In the genomic region with DNA sequence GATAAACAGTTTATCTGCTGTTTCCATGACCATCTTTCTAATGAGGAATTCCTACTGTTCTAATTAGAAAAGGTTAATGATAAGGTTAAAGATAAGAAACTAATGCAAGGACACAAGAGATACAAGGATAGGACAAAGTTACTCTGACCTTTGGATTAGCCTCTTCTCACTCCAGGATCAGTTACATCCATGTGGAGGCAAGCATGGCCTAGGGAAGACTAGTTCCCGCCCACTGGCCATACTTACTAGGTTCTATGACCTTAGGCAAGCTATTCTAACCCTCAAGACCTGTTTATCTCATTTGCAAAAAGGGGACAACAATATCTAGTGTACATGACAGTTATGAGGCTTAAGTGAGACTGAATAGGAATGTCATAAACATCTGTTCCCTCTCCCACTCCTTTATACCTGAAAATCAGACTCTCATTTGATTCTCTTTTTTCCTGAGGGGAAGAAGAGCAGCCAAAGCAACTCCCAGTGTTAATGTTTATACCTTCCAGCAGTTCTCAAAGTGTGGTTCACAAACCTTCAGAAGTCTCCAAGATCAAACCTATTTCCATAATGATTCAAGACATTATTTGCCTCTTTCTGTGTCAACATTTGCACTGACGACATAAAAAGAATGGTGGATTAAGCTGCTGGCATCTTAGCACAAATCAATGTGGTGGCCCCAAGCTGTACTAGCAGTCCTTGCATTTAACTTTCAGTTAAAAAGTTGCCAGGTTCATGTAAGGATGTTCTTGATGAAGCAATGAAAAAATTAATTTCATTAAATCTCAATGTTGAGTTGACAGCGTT, we compare ENCODE assay signal across 19 cellular contexts.
DNase-seq lines count a peak whose midpoint lies in the region; ATAC-seq and TF ChIP-seq lines count a peak whose summit lies in the region.
"Had no signal": no experiment of that assay in that cellular context is flagged by ENCODE, and none has a peak within 500 bp of the region (broad histone marks: within the 10 kb centered on the region; RNA-seq: fewer than 3 reads in every experiment).

No MANE protein-coding gene starts in this region.

- no peak overlapping the region for H3K4ac ChIP-seq in mesendoderm (ENCODE audit: low read depth, low read length)

- no peak overlapping the region for H4K5ac ChIP-seq in mesendoderm (ENCODE audit: low read length)

- no peaks in the 10 kb centered on the region for H3K27me3 ChIP-seq in DND-41 (ENCODE audit: insufficient read depth, low read length, poor library complexity)
- H3K27me3 ChIP-seq in mesendoderm (ENCODE audit: insufficient read depth, low read length, poor library complexity) = no peaks in the 10 kb centered on the region
- no peaks in the 10 kb centered on the region for H3K27me3 ChIP-seq in brain microvascular endothelial cell (replicated peaks)

- peak overlapping the region; percentile 46; the same call in 1 of the 2 replicates for H3K27ac ChIP-seq in DND-41 (ENCODE audit: low read length)
- no peak overlapping the region for H3K27ac ChIP-seq in mesendoderm (ENCODE audit: low read depth, low read length)
- H3K27ac ChIP-seq in brain microvascular endothelial cell = no peak overlapping the region
- H3K27ac ChIP-seq: BLaER1 treated with 17β-estradiol and CSF1 and Interleukin-3, amounts not matched to agents 10 nM and 100 nM; KMS-11; PC-9; SK-N-MC had no signal

- H2BK5ac ChIP-seq in mesendoderm (ENCODE audit: low read length) = no peak overlapping the region

- H2AK5ac ChIP-seq in mesendoderm (ENCODE audit: low read length) = no peak overlapping the region

- no peak for ATAC-seq in DND-41 (ENCODE audit: insufficient read depth, low read depth)
- ATAC-seq: GM12878, HCT116 had no signal

- no peak overlapping the region for H3K18ac ChIP-seq in mesendoderm (ENCODE audit: low read length)

- no CpG with 5 or more reads among the region's 3 CpGs for WGBS in mesendoderm (ENCODE audit: extremely low coverage, insufficient coverage, low lambda C conversion rate)

- in situ Hi-C loops in brain microvascular endothelial cell (cut with HindIII; ENCODE audit: low pct_ligation_motif_present, low sequenced_read_pairs) = no loop called here

- DNase-seq in DMS 273 (lab: John Stamatoyannopoulos, UW; ENCODE audit: unreplicated experiment) (peak; percentile 27), DMS 273 treated with DMSO at 0.1 percent for 48 hours (lab: John Stamatoyannopoulos, UW) (no peak), DND-41 (no peak), SK-N-DZ (ENCODE audit: low spot score) (peak; percentile 28), mesendoderm (peak; percentile 71), SW 1271 (lab: John Stamatoyannopoulos, UW) (no peak), brain microvascular endothelial cell (no peak)
- no peak for DNase-seq in activated CD4-positive, alpha-beta T cell treated with anti-CD3 and anti-CD28 coated beads, Interleukin-2, amount 50 U/mL, for 48 hours
- DNase-seq: 8988T, MM.1S, NCI-H1105 treated with DMSO at 0.1 percent for 48 hours, NCI-H2029, NCI-H510A treated with DMSO at 0.1 percent for 48 hours, PC-9 had no signal

- H3K79me1 ChIP-seq in mesendoderm (ENCODE audit: low read length) = peaks cover 15% of the 10 kb centered on the region

- no peak overlapping the region for H2AFZ ChIP-seq in DND-41 (ENCODE audit: low read depth, low read length)
- H2AFZ ChIP-seq: PC-9 had no signal

- no peak overlapping the region for H4K8ac ChIP-seq in mesendoderm (ENCODE audit: low read depth, low read length)

- no peak overlapping the region for H3K23ac ChIP-seq in mesendoderm (ENCODE audit: low read length)

- no peaks in the 10 kb centered on the region for H3K9me3 ChIP-seq in DND-41 (ENCODE audit: insufficient read depth, low read length, severe bottlenecking)

- H3K36me3 ChIP-seq in DND-41 (ENCODE audit: insufficient read depth, low read length) (no peaks in the 10 kb centered on the region), mesendoderm (ENCODE audit: control insufficient read depth, insufficient read depth, low read length) (no peaks in the 10 kb centered on the region), brain microvascular endothelial cell (replicated peaks) (no peaks in the 10 kb centered on the region)

- TF ChIP-seq CTCF in DND-41 (IDR thresholded peaks at IDR 0.05; ENCODE audit: borderline replicate concordance, extremely low read depth, low read length, poor library complexity, severe bottlenecking) = no peak
- TF ChIP-seq CTCF in brain microvascular endothelial cell (IDR thresholded peaks at IDR 0.05; ENCODE audit: low read depth, low read length, missing control alignments) = no peak

- H3K4me2 ChIP-seq in DND-41 (ENCODE audit: insufficient read depth, low read length) = no peak overlapping the region
- H3K4me2 ChIP-seq in mesendoderm (ENCODE audit: low read length) = no peak overlapping the region
- H3K4me2 ChIP-seq: KMS-11, PC-9 had no signal

- H3K79me2 ChIP-seq in DND-41 (ENCODE audit: insufficient read depth, low read length) = peaks cover 100% of the 10 kb centered on the region
- H3K79me2 ChIP-seq in mesendoderm (ENCODE audit: control insufficient read depth, insufficient read depth, low read length) = peaks cover 15% of the 10 kb centered on the region

- H2BK120ac ChIP-seq in mesendoderm (ENCODE audit: low read depth, low read length) = no peak overlapping the region

- H2BK15ac ChIP-seq in mesendoderm (replicated peaks; ENCODE audit: low read depth) = no peak overlapping the region

- H3K4me1 ChIP-seq in DND-41 (ENCODE audit: insufficient read depth, low read length) (peaks cover 38% of the 10 kb centered on the region), mesendoderm (ENCODE audit: control insufficient read depth, low read depth, low read length) (peaks cover 3% of the 10 kb centered on the region)

- no peak overlapping the region for H3K4me3 ChIP-seq in DND-41 (ENCODE audit: low read depth in 1 of 2, low read length in 2 of 2)
- H3K4me3 ChIP-seq in mesendoderm (ENCODE audit: low read length) = no peak overlapping the region
- no peak overlapping the region for H3K4me3 ChIP-seq in brain microvascular endothelial cell (ENCODE audit: low read depth, low read length)
- H3K4me3 ChIP-seq: BLaER1 treated with 17β-estradiol and CSF1 and Interleukin-3, amounts not matched to agents 10 nM and 100 nM; GM12878; PC-9; SK-N-MC had no signal

- H3K9ac ChIP-seq in DND-41 (ENCODE audit: low read depth, low read length) (no peak overlapping the region), mesendoderm (ENCODE audit: low read length) (no peak overlapping the region)
- H3K9ac ChIP-seq: KMS-11 had no signal

- no peak overlapping the region for H3K56ac ChIP-seq in mesendoderm (ENCODE audit: low read length)

- peaks cover 3% of the 10 kb centered on the region; the same call in 1 of the 2 replicates for H4K20me1 ChIP-seq in DND-41 (ENCODE audit: insufficient read depth, low read length)

Comparison
In these comparisons a context has a peak if more than half of its experiments do, and no peak if none do; other contexts are left out.
1. DNase-seq: peak in DMS 273 (single experiment), SK-N-DZ (single experiment) and mesendoderm (single experiment); none in DMS 273 treated with DMSO at 0.1 percent for 48 hours (single experiment), DND-41 (single experiment), SW 1271 (0 of 2), brain microvascular endothelial cell (single experiment) and activated CD4-positive, alpha-beta T cell treated with anti-CD3 and anti-CD28 coated beads, Interleukin-2, amount 50 U/mL, for 48 hours (0 of 2).